ENCODE assay signal across 9 cellular contexts in the genomic region with DNA sequence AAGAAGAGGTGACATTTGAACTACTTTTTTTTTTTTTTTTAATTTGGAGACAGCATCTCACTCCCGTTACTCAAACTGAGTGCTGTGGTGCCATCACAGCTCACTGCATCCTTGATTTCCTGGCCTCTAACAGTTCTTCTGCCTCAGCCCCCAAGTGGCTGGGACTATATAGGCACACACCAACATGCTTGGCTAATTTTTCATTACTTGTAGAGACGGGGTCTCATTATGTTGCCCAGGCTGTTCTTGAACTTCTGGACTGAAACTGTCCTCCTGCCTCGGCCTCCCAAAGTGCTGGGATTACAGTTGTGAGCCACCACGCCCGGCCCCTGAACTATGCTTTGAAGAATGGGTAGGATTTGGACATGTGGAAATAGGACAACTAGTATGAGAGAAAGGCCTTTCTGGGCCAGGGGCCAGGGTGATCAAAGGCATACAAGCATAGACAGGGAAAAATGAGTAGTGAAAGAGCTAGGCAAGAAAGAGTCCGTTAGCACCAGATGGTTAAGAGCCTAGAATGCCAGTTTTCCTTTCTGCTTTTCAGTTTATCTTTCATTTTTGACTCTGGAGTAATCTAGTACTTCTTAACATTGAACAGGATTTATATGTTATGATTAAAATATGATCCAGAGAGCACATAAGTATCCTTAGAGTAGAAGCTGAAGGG. TPM values are rescaled to one million over a fixed set of nuclear protein-coding genes. Genes with fewer than 3 reads are reported as not detected.
A peak's percentile ranks its signal among the peaks of the same experiment; 100 is the strongest.
DNase-seq lines count a peak whose midpoint lies in the region; ATAC-seq and TF ChIP-seq lines count a peak whose summit lies in the region.
"Had no signal": no experiment of that assay in that cellular context is flagged by ENCODE, and none has a peak within 500 bp of the region (broad histone marks: within the 10 kb centered on the region; RNA-seq: fewer than 3 reads in every experiment).

No MANE protein-coding gene starts in this region.

- H3K9me3 ChIP-seq in DND-41 (ENCODE audit: insufficient read depth, low read length, severe bottlenecking) (no peaks in the 10 kb centered on the region), H9 (ENCODE audit: control insufficient read depth, low read depth, low read length) (no peaks in the 10 kb centered on the region)

- no peaks in the 10 kb centered on the region for H3K23me2 ChIP-seq in H9 (ENCODE audit: insufficient read length, low read depth, low read length, poor library complexity, severe bottlenecking)

- H3K27ac Mint-ChIP-seq in H9 = peak overlapping the region in 1 of 3 experiments; percentile 54; a peak in 3 of 7 replicates
- H3K27ac Mint-ChIP-seq in dendritic cell treated with granulocyte-macrophage colony-stimulating factor and Interleukin-4, amounts not matched to agents 40 ng/mL and 50 ng/mL, for 4 days = peak overlapping the region; percentile 28

- no peak overlapping the region for H3K4me3 ChIP-seq in DND-41 (ENCODE audit: low read depth in 1 of 2, low read length in 2 of 2)

- H3K79me2 ChIP-seq in DND-41 (ENCODE audit: insufficient read depth, low read length) (peaks cover 49% of the 10 kb centered on the region), H9 (ENCODE audit: insufficient read depth, low read length) (no peaks in the 10 kb centered on the region)

- H3K4me1 ChIP-seq in DND-41 (ENCODE audit: insufficient read depth, low read length) (peaks cover 8% of the 10 kb centered on the region), H9 (ENCODE audit: insufficient read depth, low read length) (no peaks in the 10 kb centered on the region)

- peak; percentile 17 for TF ChIP-seq CTCF in DND-41 (IDR thresholded peaks at IDR 0.05; ENCODE audit: borderline replicate concordance, extremely low read depth, low read length, poor library complexity, severe bottlenecking)
- TF ChIP-seq CTCF in H9 (conservative IDR thresholded peaks at IDR 0.05) = peak; percentile 35; the same call in 2 of the 3 replicates

- no peak overlapping the region for H4K5ac ChIP-seq in H9 (ENCODE audit: insufficient read length, low read depth, low read length)

- H2BK12ac ChIP-seq in H9 (ENCODE audit: insufficient read length, low read depth, low read length) = no peak overlapping the region

- H3K27ac ChIP-seq in DND-41 (ENCODE audit: low read length) = no peak overlapping the region
- H3K27ac ChIP-seq in H9 (ENCODE audit: insufficient read length, low read depth, low read length) = no peak overlapping the region

- no peak overlapping the region for H2AK5ac ChIP-seq in H9 (ENCODE audit: insufficient read length, low read length)

- H4K8ac ChIP-seq in H9 (replicated peaks; ENCODE audit: insufficient read length, low read depth, low read length) = no peak overlapping the region

- no peak overlapping the region for H3K14ac ChIP-seq in H9 (ENCODE audit: insufficient read depth, low read length)

- intact Hi-C loops in dendritic cell treated with granulocyte-macrophage colony-stimulating factor and Interleukin-4, amounts not matched to agents 40 ng/mL and 50 ng/mL, for 4 days (cut with micrococcal nuclease) = no loop called here

- no peak overlapping the region for H3K18ac ChIP-seq in H9 (ENCODE audit: insufficient read length, low read depth, low read length)

- H2BK120ac ChIP-seq in H9 (ENCODE audit: low read depth, low read length, poor library complexity, severe bottlenecking) = no peak overlapping the region

- H2BK5ac ChIP-seq in H9 (ENCODE audit: insufficient read length, low read length) = no peak overlapping the region

- H3K9ac ChIP-seq in DND-41 (ENCODE audit: low read depth, low read length) (no peak overlapping the region), H9 (ENCODE audit: extremely low read depth, insufficient read length, low read length) (no peak overlapping the region)

- no peak for DNase-seq in DND-41
- DNase-seq in H9 = no peak
- DNase-seq in myocyte (ENCODE audit: low read depth) = peak; percentile 3
- no peak for DNase-seq in kidney tubule cell (ENCODE audit: low spot score)
- DNase-seq in NCI-H2107 treated with DMSO at 0.1 percent for 48 hours (lab: John Stamatoyannopoulos, UW; ENCODE audit: unreplicated experiment) = no peak
- DNase-seq: islet precursor cell had no signal

- H3T11ph ChIP-seq in H9 (ENCODE audit: low read length) = no peak overlapping the region

- H3K4me1 Mint-ChIP-seq in H9 = peaks cover 12 to 14% of the 10 kb centered on the region in 2 experiments
- H3K4me1 Mint-ChIP-seq in dendritic cell treated with granulocyte-macrophage colony-stimulating factor and Interleukin-4, amounts not matched to agents 40 ng/mL and 50 ng/mL, for 4 days (ENCODE audit: low read depth) = peaks cover 47% of the 10 kb centered on the region

- H3K79me1 ChIP-seq in H9 (ENCODE audit: insufficient read depth, low read depth, low read length, poor library complexity, severe bottlenecking) = no peaks in the 10 kb centered on the region

- no peak overlapping the region for H3K56ac ChIP-seq in H9 (ENCODE audit: insufficient read length, low read depth, low read length)

- ATAC-seq in DND-41 (ENCODE audit: insufficient read depth, low read depth) = peak; percentile 44; the same call in 1 of the 3 replicates
- no peak for ATAC-seq in HG02610 (IDR thresholded peaks at IDR 0.05; ENCODE audit: unreplicated experiment)
- ATAC-seq in GM21367 (IDR thresholded peaks at IDR 0.05; ENCODE audit: unreplicated experiment) = no peak

- H4K91ac ChIP-seq in H9 (ENCODE audit: insufficient read length, low read depth, low read length) = no peak overlapping the region

- H3K36me3 ChIP-seq in DND-41 (ENCODE audit: insufficient read depth, low read length) = no peaks in the 10 kb centered on the region

- no peaks in the 10 kb centered on the region for H3K9me3 Mint-ChIP-seq in H9
- H3K9me3 Mint-ChIP-seq in dendritic cell treated with granulocyte-macrophage colony-stimulating factor and Interleukin-4, amounts not matched to agents 40 ng/mL and 50 ng/mL, for 4 days = no peaks in the 10 kb centered on the region

- WGBS in H9 (ENCODE audit: extremely low coverage, insufficient read length, low lambda C conversion rate) = no CpG with 5 or more reads among the region's 6 CpGs

- no peak overlapping the region for H3K4ac ChIP-seq in H9 (ENCODE audit: low read depth, low read length)

- H2BK20ac ChIP-seq in H9 (ENCODE audit: low read depth, low read length, poor library complexity, severe bottlenecking) = no peak overlapping the region

- H2BK15ac ChIP-seq in H9 (ENCODE audit: low read depth, low read length) = no peak overlapping the region

- no peaks in the 10 kb centered on the region for H4K20me1 ChIP-seq in DND-41 (ENCODE audit: insufficient read depth, low read length)
- no peaks in the 10 kb centered on the region for H4K20me1 ChIP-seq in H9 (ENCODE audit: control insufficient read depth, insufficient read depth, insufficient read length)

- H3K27me3 Mint-ChIP-seq in H9 (ENCODE audit: low read depth) = no peaks in the 10 kb centered on the region; the same call in 1 of the 2 replicates
- no peaks in the 10 kb centered on the region for H3K27me3 Mint-ChIP-seq in dendritic cell treated with granulocyte-macrophage colony-stimulating factor and Interleukin-4, amounts not matched to agents 40 ng/mL and 50 ng/mL, for 4 days

- H3K27me3 ChIP-seq in DND-41 (ENCODE audit: insufficient read depth, low read length, poor library complexity) (no peaks in the 10 kb centered on the region), H9 (ENCODE audit: insufficient read depth, low read length) (no peaks in the 10 kb centered on the region)

- H3K23ac ChIP-seq in H9 (ENCODE audit: insufficient read length, low read depth, low read length) = no peak overlapping the region

- H3K36me3 Mint-ChIP-seq in H9 (ENCODE audit: insufficient read depth in 1 of 3, low read depth in 3 of 3) = no peaks in the 10 kb centered on the region
- peaks cover 11% of the 10 kb centered on the region for H3K36me3 Mint-ChIP-seq in dendritic cell treated with granulocyte-macrophage colony-stimulating factor and Interleukin-4, amounts not matched to agents 40 ng/mL and 50 ng/mL, for 4 days (ENCODE audit: low read depth)

- H3K4me2 ChIP-seq in DND-41 (ENCODE audit: insufficient read depth, low read length) = no peak overlapping the region
- H3K4me2 ChIP-seq in H9 (ENCODE audit: insufficient read depth, insufficient read length, low read length) = no peak overlapping the region

- H2AFZ ChIP-seq in DND-41 (ENCODE audit: low read depth, low read length) = no peak overlapping the region
- no peak overlapping the region for H2AFZ ChIP-seq in H9 (ENCODE audit: low read length)

- H3K4me3 Mint-ChIP-seq in H9 = no peak overlapping the region
- no peak overlapping the region for H3K4me3 Mint-ChIP-seq in dendritic cell treated with granulocyte-macrophage colony-stimulating factor and Interleukin-4, amounts not matched to agents 40 ng/mL and 50 ng/mL, for 4 days

RNA-seq across cellular contexts. Expression of a gene that starts 6.3 kb away (rescaled TPM):
- total RNA-seq in H9 (2021) = 146 and 147 TPM in 2 replicates
- 12.9 and 15.0 TPM in 2 replicates for total RNA-seq in myocyte
- 11.0 TPM for polyA plus RNA-seq in myocyte (2012)
